ENCODE assay signal across 1 cellular context in the genomic region with DNA sequence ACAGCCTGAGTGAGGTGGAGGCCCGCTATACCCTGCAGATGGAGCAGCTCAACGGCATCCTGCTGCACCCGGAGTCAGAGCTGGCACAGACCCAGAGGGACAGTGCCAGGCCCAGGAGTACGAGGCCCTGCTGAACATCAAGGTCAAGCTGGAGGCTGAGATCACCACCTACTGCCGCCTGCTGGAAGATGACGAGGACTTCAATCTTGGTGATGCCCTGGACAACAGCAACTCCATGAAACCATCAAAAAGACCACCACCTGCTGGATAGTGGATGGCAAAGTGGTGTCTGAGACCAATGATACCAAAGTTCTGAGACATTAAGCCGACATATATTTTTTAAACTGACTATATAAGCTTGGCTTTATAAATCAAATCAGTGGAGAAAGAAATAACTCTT.
TF ChIP-seq lines count a peak whose summit lies in the region.

No MANE protein-coding gene starts in this region.

TF ChIP-seq in HepG2, 621 proteins besides CTCF, POLR2A, EP300 and RAD21 (continued from another document):
- TF ChIP-seq TEAD3 (CRISPR knock-in tag; optimal IDR thresholded peaks at IDR 0.05; ENCODE audit: borderline replicate concordance) (no peak), NFKB2 (CRISPR knock-in tag; IDR thresholded peaks at IDR 0.05; ENCODE audit: borderline replicate concordance) (no peak), ATF6 (CRISPR knock-in tag; conservative IDR thresholded peaks at IDR 0.05) (no peak), SMAD9 (CRISPR knock-in tag; IDR thresholded peaks at IDR 0.05) (no peak), ZNF598 (CRISPR knock-in tag; IDR thresholded peaks at IDR 0.05; ENCODE audit: borderline replicate concordance) (no peak), XBP1 (CRISPR knock-in tag; IDR thresholded peaks at IDR 0.05) (no peak), HES4 (CRISPR knock-in tag; IDR thresholded peaks at IDR 0.05; ENCODE audit: borderline replicate concordance) (no peak), MYNN (CRISPR knock-in tag; IDR thresholded peaks at IDR 0.05; ENCODE audit: low read depth) (no peak)
